18 cellular contexts compared by ENCODE assay signal in the genomic region with DNA sequence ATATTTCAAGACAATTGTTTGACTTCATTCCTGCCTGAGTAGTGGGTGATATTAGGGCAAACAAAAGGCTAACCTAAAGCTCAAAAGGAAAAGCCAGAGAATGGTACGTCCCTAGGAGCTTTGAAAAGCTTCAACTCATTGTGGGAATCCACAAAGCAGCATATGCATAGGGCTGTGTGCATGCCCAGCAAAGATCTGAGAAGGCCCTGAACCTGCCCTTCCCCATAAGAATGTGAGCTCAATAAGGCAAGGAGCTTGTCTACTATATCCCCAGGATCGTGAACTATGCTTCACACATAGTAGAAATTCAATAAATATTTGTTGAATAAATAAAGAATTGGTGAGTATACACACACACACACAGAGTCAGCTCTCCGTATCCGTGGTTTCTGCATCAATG.
"Had no signal": no experiment of that assay in that cellular context is flagged by ENCODE, and none has a peak within 500 bp of the region (broad histone marks: within the 10 kb centered on the region; RNA-seq: fewer than 3 reads in every experiment).

No MANE protein-coding gene starts in this region.

- H3K36me3 ChIP-seq: cardiac muscle cell, gastrocnemius medialis, heart left ventricle, right lobe of liver, WERI-Rb-1 had no signal

- H3K9me3 ChIP-seq: gastrocnemius medialis, heart left ventricle, right lobe of liver had no signal

- H3K4me2 ChIP-seq: smooth muscle cell had no signal

- H3K27ac Mint-ChIP-seq: activated CD4-positive, alpha-beta memory T cell treated with anti-CD3 and anti-CD28 coated beads for 36 hours; activated CD4-positive, alpha-beta T cell treated with anti-CD3 and anti-CD28 coated beads for 36 hours; activated CD8-positive, alpha-beta memory T cell treated with anti-CD3 and anti-CD28 coated beads, Interleukin-2, amount 10 ng/mL, durations not matched to agents 7 days and 5 days; activated T-cell treated with anti-CD3 and anti-CD28 coated beads, Interleukin-2, amount 50 U/mL, for 24 hours had no signal

- H3K36me3 Mint-ChIP-seq: activated CD4-positive, alpha-beta memory T cell treated with anti-CD3 and anti-CD28 coated beads for 36 hours; activated CD8-positive, alpha-beta memory T cell treated with anti-CD3 and anti-CD28 coated beads, Interleukin-2, amount 10 ng/mL, durations not matched to agents 7 days and 5 days; naive B cell had no signal

- H3K27ac ChIP-seq: cardiac muscle cell, gastrocnemius medialis, heart left ventricle, right lobe of liver, WERI-Rb-1 had no signal

- ATAC-seq: activated CD4-positive, alpha-beta T cell treated with anti-CD3 and anti-CD28 coated beads for 36 hours; activated CD8-positive, alpha-beta memory T cell treated with anti-CD3 and anti-CD28 coated beads, Interleukin-2, amount 10 ng/mL, durations not matched to agents 7 days and 5 days; gastrocnemius medialis; heart left ventricle; left lobe of liver; right lobe of liver; stimulated activated naive CD8-positive, alpha-beta T cell treated with anti-CD3 and anti-CD28 coated beads, Interleukin-15, Interleukin-2, amounts not matched to agents 100 U/mL and 50 U/mL, for 24 hours had no signal

- DNase-seq: activated CD4-positive, alpha-beta memory T cell treated with anti-CD3 and anti-CD28 coated beads for 36 hours; activated CD4-positive, alpha-beta T cell treated with anti-CD3 and anti-CD28 coated beads for 36 hours; activated CD8-positive, alpha-beta memory T cell treated with anti-CD3 and anti-CD28 coated beads, Interleukin-2, amount 10 ng/mL, durations not matched to agents 7 days and 5 days; activated naive CD4-positive, alpha-beta T cell treated with anti-CD3 and anti-CD28 coated beads, Interleukin-2, amount 50 U/mL, for 16 hours; activated T-cell treated with anti-CD3 and anti-CD28 coated beads, Interleukin-2, amount 50 U/mL, for 24 hours; dorsolateral prefrontal cortex; erythroblast; gastrocnemius medialis; heart left ventricle; mammary epithelial cell; naive B cell; right lobe of liver; stimulated activated naive CD8-positive, alpha-beta T cell treated with anti-CD3 and anti-CD28 coated beads, Interleukin-15, Interleukin-2, amounts not matched to agents 100 U/mL and 50 U/mL, for 24 hours; T-helper 1 cell; WERI-Rb-1 had no signal

- H3K4me1 ChIP-seq: gastrocnemius medialis, heart left ventricle, right lobe of liver had no signal

- H3K27me3 ChIP-seq: cardiac muscle cell, dorsolateral prefrontal cortex, gastrocnemius medialis, heart left ventricle, right lobe of liver had no signal

- H3K4me3 ChIP-seq: cardiac muscle cell, dorsolateral prefrontal cortex, gastrocnemius medialis, heart left ventricle, right lobe of liver, smooth muscle cell had no signal

- H3K4me3 Mint-ChIP-seq: activated CD4-positive, alpha-beta memory T cell treated with anti-CD3 and anti-CD28 coated beads for 36 hours; activated CD4-positive, alpha-beta T cell treated with anti-CD3 and anti-CD28 coated beads for 36 hours; activated CD8-positive, alpha-beta memory T cell treated with anti-CD3 and anti-CD28 coated beads, Interleukin-2, amount 10 ng/mL, durations not matched to agents 7 days and 5 days; activated T-cell treated with anti-CD3 and anti-CD28 coated beads, Interleukin-2, amount 50 U/mL, for 24 hours; naive B cell had no signal

- H3K4me1 Mint-ChIP-seq: activated CD4-positive, alpha-beta T cell treated with anti-CD3 and anti-CD28 coated beads for 36 hours; activated CD8-positive, alpha-beta memory T cell treated with anti-CD3 and anti-CD28 coated beads, Interleukin-2, amount 10 ng/mL, durations not matched to agents 7 days and 5 days; naive B cell had no signal

- H3K9me3 Mint-ChIP-seq: activated CD4-positive, alpha-beta memory T cell treated with anti-CD3 and anti-CD28 coated beads for 36 hours; activated T-cell treated with anti-CD3 and anti-CD28 coated beads, Interleukin-2, amount 50 U/mL, for 24 hours; naive B cell had no signal

- H3K27me3 Mint-ChIP-seq: activated CD4-positive, alpha-beta memory T cell treated with anti-CD3 and anti-CD28 coated beads for 36 hours; activated CD4-positive, alpha-beta T cell treated with anti-CD3 and anti-CD28 coated beads for 36 hours; activated T-cell treated with anti-CD3 and anti-CD28 coated beads, Interleukin-2, amount 50 U/mL, for 24 hours; naive B cell had no signal
